Comparison of ENCODE assay signal across 16 cellular contexts in genomic region chr1:214146523-214146922, GRCh38.
A peak's percentile ranks its signal among the peaks of the same experiment; 100 is the strongest.
DNase-seq lines count a peak whose midpoint lies in the region; ATAC-seq and TF ChIP-seq lines count a peak whose summit lies in the region.
"Had no signal": no experiment of that assay in that cellular context is flagged by ENCODE, and none has a peak within 500 bp of the region (broad histone marks: within the 10 kb centered on the region; RNA-seq: fewer than 3 reads in every experiment).

No MANE protein-coding gene starts in this region.

- no peak for TF ChIP-seq CTCF in chondrocyte (IDR thresholded peaks at IDR 0.05)

- DNase-seq in NCI-H748 (lab: John Stamatoyannopoulos, UW; ENCODE audit: unreplicated experiment), result peak; percentile 9
- DNase-seq in NCI-H748 treated with DMSO at 0.1 percent for 48 hours (lab: John Stamatoyannopoulos, UW), result no peak
- DNase-seq in RPMI7951 (ENCODE audit: low read depth), result peak; percentile 65
- DNase-seq in left colon, result peak; percentile 20 to 60
- no peak for DNase-seq in HuH-7 (ENCODE audit: low spot score)
- DNase-seq in chondrocyte (ENCODE audit: low spot score), result no peak
- DNase-seq: 8988T; activated CD4-positive, alpha-beta T cell treated with anti-CD3 and anti-CD28 coated beads, Interleukin-2, amount 50 U/mL, for 4 hours; CD4-positive, alpha-beta T cell; NCI-H1105; NCI-H774; pancreas; SIG-M5 had no signal

- ATAC-seq in HG03354 (IDR thresholded peaks at IDR 0.05; ENCODE audit: poor library complexity, severe bottlenecking, unreplicated experiment) (peak; percentile 56), left colon (peak; percentile 99), HG03175 (IDR thresholded peaks at IDR 0.05; ENCODE audit: unreplicated experiment) (no peak)

- H3K9me3 Mint-ChIP-seq in chondrocyte (ENCODE audit: low read depth), result peaks cover 2% of the 10 kb centered on the region
- H3K9me3 Mint-ChIP-seq: activated T-helper 1 cell treated with anti-CD3 and anti-CD28 coated beads, Interleukin-12 subunit alpha, Interleukin-12 subunit beta, Interleukin-2, Interleukin-4 antibody, amounts not matched to agents 30 ng/mL and 10 ng/mL and 1 ng/mL, durations not matched to agents 14 hours and 24 hours and 36 hours; CD4-positive, alpha-beta T cell had no signal

- no peak overlapping the region for H3K4me3 Mint-ChIP-seq in chondrocyte (ENCODE audit: unreplicated experiment)
- H3K4me3 Mint-ChIP-seq: activated T-helper 1 cell treated with anti-CD3 and anti-CD28 coated beads, Interleukin-12 subunit alpha, Interleukin-12 subunit beta, Interleukin-2, Interleukin-4 antibody, amounts not matched to agents 30 ng/mL and 10 ng/mL and 1 ng/mL, durations not matched to agents 14 hours and 24 hours and 36 hours; CD4-positive, alpha-beta T cell had no signal

- H3K27me3 Mint-ChIP-seq in chondrocyte (ENCODE audit: low read depth), result peaks cover 10% of the 10 kb centered on the region

- H3K27ac Mint-ChIP-seq in chondrocyte (ENCODE audit: unreplicated experiment), result no peak overlapping the region
- H3K27ac Mint-ChIP-seq: activated T-helper 1 cell treated with anti-CD3 and anti-CD28 coated beads, Interleukin-12 subunit alpha, Interleukin-12 subunit beta, Interleukin-2, Interleukin-4 antibody, amounts not matched to agents 30 ng/mL and 10 ng/mL and 1 ng/mL, durations not matched to agents 14 hours and 24 hours and 36 hours; CD4-positive, alpha-beta T cell had no signal

- intact Hi-C loops in left colon (cut with DNase I, micrococcal nuclease), result no loop called here

- no peaks in the 10 kb centered on the region for H3K4me1 Mint-ChIP-seq in chondrocyte (ENCODE audit: low read depth)

- H3K36me3 Mint-ChIP-seq in chondrocyte (ENCODE audit: low read depth), result no peaks in the 10 kb centered on the region

Comparison
In these comparisons a context has a peak if more than half of its experiments do, and no peak if none do; other contexts are left out.
1. DNase-seq: peak in NCI-H748 (single experiment), RPMI7951 (single experiment) and left colon (2 of 2); none in NCI-H748 treated with DMSO at 0.1 percent for 48 hours (single experiment), HuH-7 (single experiment) and chondrocyte (single experiment).